In the genomic region with DNA sequence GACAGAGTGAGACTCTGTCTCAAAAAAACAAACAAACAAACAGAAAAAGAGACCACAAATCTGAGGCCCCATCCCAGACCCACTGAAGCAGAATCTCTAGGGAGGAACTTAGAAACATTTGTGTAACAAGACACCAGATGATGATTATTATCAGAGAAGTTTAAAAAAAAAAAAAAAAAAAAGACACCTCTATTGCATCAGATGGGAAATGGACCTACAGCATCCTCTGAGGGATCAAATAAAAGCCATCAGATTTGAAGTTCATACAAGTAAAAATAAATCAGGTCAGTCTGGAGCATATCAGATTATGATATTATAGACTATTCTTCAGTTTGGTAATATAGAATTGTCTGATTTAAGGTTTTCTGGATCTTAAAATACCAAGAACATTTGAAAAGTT, we compare ENCODE assay signal across 11 cellular contexts. TPM values are rescaled to one million over a fixed set of nuclear protein-coding genes. Genes with fewer than 3 reads are reported as not detected.
DNase-seq lines count a peak whose midpoint lies in the region; ATAC-seq and TF ChIP-seq lines count a peak whose summit lies in the region.
"Had no signal": no experiment of that assay in that cellular context is flagged by ENCODE, and none has a peak within 500 bp of the region (broad histone marks: within the 10 kb centered on the region; RNA-seq: fewer than 3 reads in every experiment).

No MANE protein-coding gene starts in this region.

- peak overlapping the region; percentile 84 for H3K27ac Mint-ChIP-seq in T-helper 1 cell treated with Interleukin-12 subunit alpha and Interleukin-12 subunit beta and Interleukin-4 antibody, amounts not matched to agents 30 μg/mL and 1 μg/mL, for 36 hours
- peak overlapping the region; percentile 87 for H3K27ac Mint-ChIP-seq in activated naive CD8-positive, alpha-beta T cell treated with anti-CD3 and anti-CD28 coated beads, Interleukin-2, amount 50 U/mL, for 24 hours

- H3K27me3 ChIP-seq in neuronal stem cell (ENCODE audit: control insufficient read depth in 3 of 3, insufficient read depth in 3 of 3, low read depth in 1 of 3, low read length in 3 of 3), result no peaks in the 10 kb centered on the region
- H3K27me3 ChIP-seq in MM.1S (replicated peaks; ENCODE audit: insufficient read depth, low read length), result no peaks in the 10 kb centered on the region

- H3K79me1 ChIP-seq in neuronal stem cell (ENCODE audit: low read depth, low read length), result no peaks in the 10 kb centered on the region

- H2BK12ac ChIP-seq in neuronal stem cell (ENCODE audit: low read length), result no peak overlapping the region

- H3K9ac ChIP-seq in neuronal stem cell (ENCODE audit: low read depth, low read length, poor library complexity) (no peak overlapping the region), MM.1S (ENCODE audit: low read length) (no peak overlapping the region)

- H4K20me1 ChIP-seq in MM.1S (ENCODE audit: insufficient read depth, low read length), result no peaks in the 10 kb centered on the region

- H3K4me3 ChIP-seq in neuronal stem cell (ENCODE audit: low read length in 2 of 2) (no peak overlapping the region), MM.1S (ENCODE audit: low read length) (no peak overlapping the region)

- no peak for ATAC-seq in activated naive CD8-positive, alpha-beta T cell treated with anti-CD3 and anti-CD28 coated beads, Interleukin-2, amount 50 U/mL, for 24 hours
- ATAC-seq: sciatic nerve had no signal

- no peaks in the 10 kb centered on the region for H3K36me3 ChIP-seq in neuronal stem cell (replicated peaks in 1 of 2; ENCODE audit: control insufficient read depth in 2 of 2, insufficient read depth in 2 of 2, low read length in 2 of 2)
- H3K36me3 ChIP-seq in MM.1S (replicated peaks; ENCODE audit: insufficient read depth, low read length), result no peaks in the 10 kb centered on the region

- H2AFZ ChIP-seq in neuronal stem cell (ENCODE audit: low read length) (peak overlapping the region; percentile 73), MM.1S (ENCODE audit: low read length) (no peak overlapping the region)

- peaks cover 15 to 16% of the 10 kb centered on the region in 2 donors for H3K4me1 ChIP-seq in neuronal stem cell (ENCODE audit: control insufficient read depth in 2 of 2, insufficient read depth in 1 of 2, low read depth in 1 of 2, low read length in 2 of 2)
- H3K4me1 ChIP-seq in MM.1S (ENCODE audit: low read length), result peaks cover 22% of the 10 kb centered on the region

- no peak overlapping the region for H2BK15ac ChIP-seq in neuronal stem cell (ENCODE audit: low read length)

- H3K14ac ChIP-seq in neuronal stem cell (ENCODE audit: low read length), result no peak overlapping the region

- CTCF ChIA-PET in HEK293T (lab: Yijun Ruan, JAX), result no interaction called here

- H3K23ac ChIP-seq in neuronal stem cell (ENCODE audit: low read depth, low read length, poor library complexity), result no peak overlapping the region

- H3K36me3 Mint-ChIP-seq in T-helper 1 cell treated with Interleukin-12 subunit alpha and Interleukin-12 subunit beta and Interleukin-4 antibody, amounts not matched to agents 30 μg/mL and 1 μg/mL, for 36 hours (ENCODE audit: low read depth), result peaks cover 5% of the 10 kb centered on the region
- no peaks in the 10 kb centered on the region for H3K36me3 Mint-ChIP-seq in activated naive CD8-positive, alpha-beta T cell treated with anti-CD3 and anti-CD28 coated beads, Interleukin-2, amount 50 U/mL, for 24 hours (ENCODE audit: low read depth)

- peak overlapping the region; percentile 84 for H3K4me3 Mint-ChIP-seq in T-helper 1 cell treated with Interleukin-12 subunit alpha and Interleukin-12 subunit beta and Interleukin-4 antibody, amounts not matched to agents 30 μg/mL and 1 μg/mL, for 36 hours
- peak overlapping the region; percentile 81 for H3K4me3 Mint-ChIP-seq in activated naive CD8-positive, alpha-beta T cell treated with anti-CD3 and anti-CD28 coated beads, Interleukin-2, amount 50 U/mL, for 24 hours

- no peak overlapping the region for H3K4ac ChIP-seq in neuronal stem cell (ENCODE audit: low read length)

- DNase-seq in T-helper 1 cell (no peak), HEK293T (ENCODE audit: extremely low spot score) (no peak), neuronal stem cell (ENCODE audit: low spot score) (no peak), NCI-H345 (lab: John Stamatoyannopoulos, UW) (no peak), MM.1S (no peak), AML-193 (lab: John Stamatoyannopoulos, UW) (no peak)
- no peak for DNase-seq in activated naive CD8-positive, alpha-beta T cell treated with anti-CD3 and anti-CD28 coated beads, Interleukin-2, amount 50 U/mL, for 24 hours
- DNase-seq: effector CD4-positive, alpha-beta T cell; NCI-H2227 treated with DMSO at 0.1 percent for 48 hours had no signal

- H3K27me3 Mint-ChIP-seq in T-helper 1 cell treated with Interleukin-12 subunit alpha and Interleukin-12 subunit beta and Interleukin-4 antibody, amounts not matched to agents 30 μg/mL and 1 μg/mL, for 36 hours (ENCODE audit: low read depth), result no peaks in the 10 kb centered on the region
- no peaks in the 10 kb centered on the region for H3K27me3 Mint-ChIP-seq in activated naive CD8-positive, alpha-beta T cell treated with anti-CD3 and anti-CD28 coated beads, Interleukin-2, amount 50 U/mL, for 24 hours

- POLR2A ChIA-PET in HEK293T (lab: Yijun Ruan, JAX), result no interaction called here

- H3K9me3 Mint-ChIP-seq in T-helper 1 cell treated with Interleukin-12 subunit alpha and Interleukin-12 subunit beta and Interleukin-4 antibody, amounts not matched to agents 30 μg/mL and 1 μg/mL, for 36 hours, result no peaks in the 10 kb centered on the region
- H3K9me3 Mint-ChIP-seq in activated naive CD8-positive, alpha-beta T cell treated with anti-CD3 and anti-CD28 coated beads, Interleukin-2, amount 50 U/mL, for 24 hours, result no peaks in the 10 kb centered on the region

- no peaks in the 10 kb centered on the region for H3K9me2 ChIP-seq in MM.1S (replicated peaks; ENCODE audit: insufficient read depth, low read length)

- no peak overlapping the region for H4K91ac ChIP-seq in neuronal stem cell (ENCODE audit: low read depth, low read length, poor library complexity)

- H4K8ac ChIP-seq in neuronal stem cell (ENCODE audit: low read depth, low read length), result no peak overlapping the region

- no peaks in the 10 kb centered on the region for H3K79me2 ChIP-seq in MM.1S (ENCODE audit: low read length)

- H2BK120ac ChIP-seq in neuronal stem cell (ENCODE audit: low read depth, low read length), result no peak overlapping the region

- no peak overlapping the region for H3K27ac ChIP-seq in neuronal stem cell (replicated peaks; ENCODE audit: low read length)
- no peak overlapping the region for H3K27ac ChIP-seq in MM.1S (ENCODE audit: low read length)

- H3K4me2 ChIP-seq in neuronal stem cell (ENCODE audit: insufficient read depth, low read length, poor library complexity, severe bottlenecking), result no peak overlapping the region
- no peak overlapping the region for H3K4me2 ChIP-seq in MM.1S (ENCODE audit: low read depth, low read length)

- peaks cover 16% of the 10 kb centered on the region for H3K4me1 Mint-ChIP-seq in T-helper 1 cell treated with Interleukin-12 subunit alpha and Interleukin-12 subunit beta and Interleukin-4 antibody, amounts not matched to agents 30 μg/mL and 1 μg/mL, for 36 hours (ENCODE audit: low read depth)
- H3K4me1 Mint-ChIP-seq in activated naive CD8-positive, alpha-beta T cell treated with anti-CD3 and anti-CD28 coated beads, Interleukin-2, amount 50 U/mL, for 24 hours, result peaks cover 25% of the 10 kb centered on the region

- no peak overlapping the region for H2AK5ac ChIP-seq in neuronal stem cell (ENCODE audit: low read depth, low read length)

- H3K9me3 ChIP-seq in neuronal stem cell (replicated peaks in 1 of 2; ENCODE audit: control insufficient read depth in 2 of 2, insufficient read depth in 1 of 2, low read depth in 1 of 2, low read length in 2 of 2), result peaks cover 0 to 3% of the 10 kb centered on the region in 2 donors
- no peaks in the 10 kb centered on the region for H3K9me3 ChIP-seq in MM.1S (replicated peaks; ENCODE audit: insufficient read depth, low read length)

- TF ChIP-seq CTCF in MM.1S (IDR thresholded peaks at IDR 0.05; ENCODE audit: low read length), result no peak

- H3F3A ChIP-seq in MM.1S (ENCODE audit: insufficient read depth, low read length), result peaks cover 21% of the 10 kb centered on the region

- no peak overlapping the region for H2BK5ac ChIP-seq in neuronal stem cell (ENCODE audit: low read length)

- H3K18ac ChIP-seq in neuronal stem cell (ENCODE audit: low read length), result no peak overlapping the region

TF ChIP-seq in HEK293T, 16 proteins besides CTCF, POLR2A, EP300 and RAD21:
- TF ChIP-seq ZNF384 (IDR thresholded peaks at IDR 0.05) (0 out of 2 replicates have a peak, but pooled peaks have one; percentile 9), ELF4 (IDR thresholded peaks at IDR 0.05) (no peak)

RNA-seq across cellular contexts. Expression of a gene that starts 21.9 kb away (rescaled TPM):
- polyA plus RNA-seq in neuronal stem cell (2013, experiment 1 of 2), result not detected
- polyA plus RNA-seq in neuronal stem cell (2013, experiment 2 of 2), result not detected
